In the genomic region with DNA sequence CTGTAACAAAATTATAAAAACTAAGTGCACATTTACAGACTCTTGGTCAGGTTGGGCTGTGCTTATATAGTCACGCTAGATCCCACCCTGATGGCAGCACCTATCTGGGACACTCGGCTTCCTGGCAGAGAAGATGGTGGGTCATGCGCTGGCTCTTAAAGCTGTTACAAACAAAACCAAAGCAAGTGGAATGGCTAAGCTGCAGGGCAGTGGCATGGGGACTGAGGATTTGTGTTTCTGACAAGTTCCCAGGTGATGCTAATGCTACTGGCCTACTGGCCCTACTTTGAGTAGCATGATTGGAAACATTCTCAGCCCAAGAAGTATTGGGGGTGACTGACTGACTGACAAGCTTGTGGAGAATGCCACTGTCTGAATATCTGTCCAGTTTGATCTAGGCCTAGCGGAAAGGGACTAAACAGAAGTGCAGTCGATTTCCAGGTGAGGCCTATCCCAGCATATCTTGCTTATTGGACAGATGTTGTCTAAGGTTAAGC, we compare ENCODE assay signal across 1 cellular context.
TF ChIP-seq lines count a peak whose summit lies in the region.

No MANE protein-coding gene starts in this region.

TF ChIP-seq in SK-N-SH treated with all-trans-retinoic acid at 6 μM for 48 hours, 23 proteins besides CTCF, POLR2A, EP300 and RAD21 (continued from another document):
- no peak for TF ChIP-seq ZNF8 (CRISPR knock-in tag; IDR thresholded peaks at IDR 0.05)
- TF ChIP-seq ZNF565 (CRISPR knock-in tag; conservative IDR thresholded peaks at IDR 0.05; ENCODE audit: low read depth) = no peak
- TF ChIP-seq CSDC2 (CRISPR knock-in tag; IDR thresholded peaks at IDR 0.05) = no peak
- TF ChIP-seq SNAI2 (CRISPR knock-in tag; IDR thresholded peaks at IDR 0.05) = no peak
- no peak for TF ChIP-seq TCF4 (CRISPR knock-in tag; IDR thresholded peaks at IDR 0.05; ENCODE audit: borderline replicate concordance)
- TF ChIP-seq PATZ1 (CRISPR knock-in tag; IDR thresholded peaks at IDR 0.05; ENCODE audit: borderline replicate concordance) = no peak
- TF ChIP-seq OSR1 (CRISPR knock-in tag; IDR thresholded peaks at IDR 0.05) = no peak
- no peak for TF ChIP-seq PPARA (CRISPR knock-in tag; IDR thresholded peaks at IDR 0.05; ENCODE audit: borderline replicate concordance)
- TF ChIP-seq, protein P1, sequence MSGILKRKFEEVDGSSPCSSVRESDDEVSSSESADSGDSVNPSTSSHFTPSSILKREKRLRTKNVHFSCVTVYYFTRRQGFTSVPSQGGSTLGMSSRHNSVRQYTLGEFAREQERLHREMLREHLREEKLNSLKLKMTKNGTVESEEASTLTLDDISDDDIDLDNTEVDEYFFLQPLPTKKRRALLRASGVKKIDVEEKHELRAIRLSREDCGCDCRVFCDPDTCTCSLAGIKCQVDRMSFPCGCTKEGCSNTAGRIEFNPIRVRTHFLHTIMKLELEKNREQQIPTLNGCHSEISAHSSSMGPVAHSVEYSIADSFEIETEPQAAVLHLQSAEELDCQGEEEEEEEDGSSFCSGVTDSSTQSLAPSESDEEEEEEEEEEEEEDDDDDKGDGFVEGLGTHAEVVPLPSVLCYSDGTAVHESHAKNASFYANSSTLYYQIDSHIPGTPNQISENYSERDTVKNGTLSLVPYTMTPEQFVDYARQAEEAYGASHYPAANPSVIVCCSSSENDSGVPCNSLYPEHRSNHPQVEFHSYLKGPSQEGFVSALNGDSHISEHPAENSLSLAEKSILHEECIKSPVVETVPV (CRISPR knock-in tag; IDR thresholded peaks at IDR 0.05) = no peak
- no peak for TF ChIP-seq ZC3H10 (CRISPR knock-in tag; IDR thresholded peaks at IDR 0.05)
